Comparison of ENCODE assay signal across 8 cellular contexts in the genomic region with DNA sequence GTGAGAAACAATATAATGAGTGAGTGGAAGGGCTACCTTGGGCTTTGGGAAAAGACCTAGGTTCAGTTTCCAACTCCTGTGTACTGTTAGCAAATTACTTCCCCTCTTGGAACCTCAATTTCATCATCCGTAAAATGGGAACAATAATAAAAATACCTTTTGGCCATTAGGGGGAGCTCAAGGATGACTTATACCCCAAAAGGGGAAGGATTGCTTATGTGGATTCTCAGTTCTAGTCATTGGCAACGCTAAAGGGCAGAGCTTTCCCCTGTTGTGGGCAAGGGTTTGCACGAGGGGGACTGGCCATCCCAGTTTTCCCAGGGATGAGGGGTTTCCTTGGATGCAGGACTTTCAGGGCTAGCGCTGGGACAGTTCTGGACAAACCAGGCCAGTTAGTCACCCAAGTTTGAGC. TPM values are rescaled to one million over a fixed set of nuclear protein-coding genes. Genes with fewer than 3 reads are reported as not detected.
A peak's percentile ranks its signal among the peaks of the same experiment; 100 is the strongest.
DNase-seq lines count a peak whose midpoint lies in the region; ATAC-seq and TF ChIP-seq lines count a peak whose summit lies in the region.

No MANE protein-coding gene starts in this region.

- H3K27me3 ChIP-seq in CD4-positive, alpha-beta T cell (ENCODE audit: control insufficient read depth, insufficient read depth, low read length) = no peaks in the 10 kb centered on the region
- H3K27me3 ChIP-seq in KMS-11 (ENCODE audit: insufficient read depth, low read depth) = no peaks in the 10 kb centered on the region
- no peaks in the 10 kb centered on the region for H3K27me3 ChIP-seq in SU-DHL-6 (ENCODE audit: low read length)

- no peak for ATAC-seq in CD4-positive, alpha-beta T cell (ENCODE audit: poor library complexity)
- ATAC-seq in GM18520 (IDR thresholded peaks at IDR 0.05; ENCODE audit: unreplicated experiment) (peak; percentile 35), GM19455 (IDR thresholded peaks at IDR 0.05; ENCODE audit: unreplicated experiment) (no peak), GM21786 (IDR thresholded peaks at IDR 0.05; ENCODE audit: unreplicated experiment) (no peak)

- no peak for DNase-seq in CD4-positive, alpha-beta T cell
- DNase-seq in fibroblast of peridontal ligament (ENCODE audit: extremely low read depth) = peak; percentile 62
- DNase-seq in renal cortical epithelial cell (ENCODE audit: low read depth) = peak; percentile 36

- H2AFZ ChIP-seq in KMS-11 (ENCODE audit: low read depth) (no peak overlapping the region), SU-DHL-6 (ENCODE audit: low read depth, low read length, severe bottlenecking) (no peak overlapping the region)

- CTCF ChIA-PET in CD4-positive, alpha-beta T cell (lab: Charles Lee) = interaction anchor here (0.7 to 2.3 kb wide), 11 partner anchors 8 to 455 kb away, joined by 3 to 15 read pairs (median 4); partner anchors contain the start of gene TRAF6

- H3K4me1 ChIP-seq in KMS-11 (ENCODE audit: low read depth, poor library complexity, severe bottlenecking) = peaks cover 8% of the 10 kb centered on the region

- H3K36me3 ChIP-seq in KMS-11 (ENCODE audit: insufficient read depth) (no peaks in the 10 kb centered on the region), SU-DHL-6 (ENCODE audit: low read length) (no peaks in the 10 kb centered on the region)

- H3K9me3 Mint-ChIP-seq in CD4-positive, alpha-beta T cell = no peaks in the 10 kb centered on the region

- peaks cover 6% of the 10 kb centered on the region for H3K36me3 Mint-ChIP-seq in CD4-positive, alpha-beta T cell (ENCODE audit: low read depth)

- no peaks in the 10 kb centered on the region for H3F3A ChIP-seq in SU-DHL-6 (ENCODE audit: insufficient read depth)

- no peaks in the 10 kb centered on the region for H3K9me3 ChIP-seq in CD4-positive, alpha-beta T cell (ENCODE audit: control insufficient read depth, low read length)
- H3K9me3 ChIP-seq in SU-DHL-6 (ENCODE audit: insufficient read depth, low read length) = no peaks in the 10 kb centered on the region

- POLR2A ChIA-PET in CD4-positive, alpha-beta T cell (lab: Charles Lee) = interaction anchor here (1.3 to 1.8 kb wide), 2 partner anchors 199 to 218 kb away, joined by 4 read pairs; partner anchors contain the start of gene TRAF6

- H3K27ac Mint-ChIP-seq in CD4-positive, alpha-beta T cell = no peak overlapping the region

- no peaks in the 10 kb centered on the region for H3K9me2 ChIP-seq in SU-DHL-6 (replicated peaks; ENCODE audit: insufficient read depth, low read length)

- H3K4me1 Mint-ChIP-seq in CD4-positive, alpha-beta T cell (ENCODE audit: low read depth) = peaks cover 26% of the 10 kb centered on the region

- H4K20me1 ChIP-seq in KMS-11 (ENCODE audit: insufficient read depth) (no peaks in the 10 kb centered on the region), SU-DHL-6 (ENCODE audit: low read depth, low read length) (no peaks in the 10 kb centered on the region)

- H3K9ac ChIP-seq in KMS-11 (no peak overlapping the region), SU-DHL-6 (ENCODE audit: low read length) (no peak overlapping the region)

- H3K4me2 ChIP-seq in KMS-11 = no peak overlapping the region
- no peak overlapping the region for H3K4me2 ChIP-seq in SU-DHL-6 (ENCODE audit: low read depth, low read length, poor library complexity, severe bottlenecking)

- H3K27ac ChIP-seq in CD4-positive, alpha-beta T cell (ENCODE audit: low read depth, low read length) = no peak overlapping the region
- H3K27ac ChIP-seq in KMS-11 (no peak overlapping the region), SU-DHL-6 (ENCODE audit: low read depth, low read length) (no peak overlapping the region)

- H3K27me3 Mint-ChIP-seq in CD4-positive, alpha-beta T cell = no peaks in the 10 kb centered on the region

- H3K79me2 ChIP-seq in KMS-11 (ENCODE audit: insufficient read depth, low read depth) (0 out of 2 replicates have a peak, but pooled peaks cover 8% of the 10 kb centered on the region), SU-DHL-6 (ENCODE audit: insufficient read depth, low read length) (no peaks in the 10 kb centered on the region)

- intact Hi-C loops in CD4-positive, alpha-beta T cell (cut with DNase I, micrococcal nuclease) = loop anchor here (1.0 to 10.0 kb wide), 7 partner anchors 186 to 1858 kb away; partner anchors contain the start of genes CAT (in 1 of the 2), TRAF6 (in 1 of the 2) and TRIM44 (in 1 of the 2)

- no peak overlapping the region for H3K4me3 Mint-ChIP-seq in CD4-positive, alpha-beta T cell

- H3K4me3 ChIP-seq in KMS-11 (IDR thresholded peaks at IDR 0.05; ENCODE audit: insufficient read depth, low read depth, low read length) = no peak overlapping the region
- no peak overlapping the region for H3K4me3 ChIP-seq in SU-DHL-6 (ENCODE audit: insufficient read depth, low read length, poor library complexity, severe bottlenecking)

- TF ChIP-seq CTCF in CD4-positive, alpha-beta T cell (IDR thresholded peaks at IDR 0.05) = peak; percentile 34
- TF ChIP-seq CTCF in KMS-11 (conservative IDR thresholded peaks at IDR 0.05; ENCODE audit: low read depth, low read length) (peak; percentile 88), SU-DHL-6 (IDR thresholded peaks at IDR 0.05; ENCODE audit: insufficient read depth, low read length, poor library complexity, severe bottlenecking) (peak; percentile 54)

RNA-seq across cellular contexts. Expression of gene COMMD9, which starts 3.1 kb away (rescaled TPM):
- total RNA-seq in CD4-positive, alpha-beta T cell = 10 to 100 TPM; 33.6 to 34.6 TPM
- 37.7 and 57.9 TPM in 2 replicates for total RNA-seq in renal cortical epithelial cell

RNA-seq across cellular contexts. Expression of gene PRR5L, which starts 3.8 kb away (rescaled TPM):
- total RNA-seq in CD4-positive, alpha-beta T cell = 1 to 10 TPM; 5.4 to 7.6 TPM
- 22.1 and 83.1 TPM in 2 replicates for total RNA-seq in renal cortical epithelial cell

Comparison
In these comparisons a context has a peak if more than half of its experiments do, and no peak if none do; other contexts are left out.
1. DNase-seq: peak in fibroblast of peridontal ligament (single experiment) and renal cortical epithelial cell (single experiment); none in CD4-positive, alpha-beta T cell (0 of 10).
2. CTCF ChIP-seq: peak in every context shown above with its lines; median percentile 88 in KMS-11; 54 in SU-DHL-6; 34 in CD4-positive, alpha-beta T cell.